24 cellular contexts compared by ENCODE assay signal in the genomic region with DNA sequence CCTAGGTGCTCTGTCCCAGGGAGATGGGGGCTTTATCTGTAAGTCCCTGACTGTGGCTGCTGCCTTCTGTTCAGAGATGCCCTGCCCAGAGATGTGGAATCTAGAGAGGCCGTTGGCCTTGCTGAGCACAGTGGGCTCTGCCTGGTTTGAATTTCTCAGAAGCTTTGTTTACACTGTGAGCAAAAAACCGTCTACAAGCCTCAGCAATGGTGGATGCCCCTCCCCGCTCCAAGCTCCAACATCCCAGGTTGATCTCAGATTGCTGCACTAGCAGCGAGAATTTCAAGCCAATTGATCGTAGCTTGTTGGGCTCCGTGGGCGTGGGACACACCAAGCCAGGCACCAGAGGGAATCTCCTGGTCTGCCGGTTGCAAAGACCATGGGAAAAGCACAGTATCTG.
"Had no signal": no experiment of that assay in that cellular context is flagged by ENCODE, and none has a peak within 500 bp of the region (broad histone marks: within the 10 kb centered on the region; RNA-seq: fewer than 3 reads in every experiment).

No MANE protein-coding gene starts in this region.

- H3K36me3 ChIP-seq: esophagus muscularis mucosa, gastrocnemius medialis, heart right ventricle, left lung, lower lobe of right lung had no signal

- H3K9me3 ChIP-seq: esophagus muscularis mucosa, gastrocnemius medialis, heart right ventricle, left lung, lower lobe of right lung, mucosa of descending colon had no signal

- FAIRE-seq: colon, endothelial cell of umbilical vein, islet of Langerhans, keratinocyte had no signal

- ATAC-seq: foreskin keratinocyte, gastrocnemius medialis, heart right ventricle, left cardiac atrium, left lung, left ventricle myocardium superior, lower lobe of right lung, mucosa of descending colon had no signal

- H3K27me3 ChIP-seq: dorsolateral prefrontal cortex, esophagus muscularis mucosa, gastrocnemius medialis, heart right ventricle, left lung had no signal

- H3K4me3 Mint-ChIP-seq: mesothelial cell of epicardium, naive B cell had no signal

- H3K4me1 ChIP-seq: foreskin keratinocyte, gastrocnemius medialis, heart right ventricle, left lung, lower lobe of right lung had no signal

- DNase-seq: dermis blood vessel endothelial cell; dorsolateral prefrontal cortex; effector CD4-positive, alpha-beta T cell; effector memory CD4-positive, alpha-beta T cell; foreskin keratinocyte; gastrocnemius medialis; glutamatergic neuron; head of caudate nucleus; heart right ventricle; hippocampal formation; left cardiac atrium; left lung; left ventricle myocardium superior; lower lobe of right lung; mesenchymal stem cell; mucosa of descending colon; naive B cell had no signal

- H3K4me3 ChIP-seq: coronary artery, dorsolateral prefrontal cortex, esophagus muscularis mucosa, gastrocnemius medialis, heart right ventricle, left lung, lower lobe of right lung, mucosa of descending colon had no signal

- H3K27ac ChIP-seq: coronary artery, dorsolateral prefrontal cortex, esophagus muscularis mucosa, foreskin keratinocyte, gastrocnemius medialis, heart right ventricle, left lung, lower lobe of right lung had no signal

- H3K27ac Mint-ChIP-seq: mesothelial cell of epicardium, naive B cell had no signal
